Comparison of ENCODE assay signal across 1 cellular context in genomic region chr19:33177417-33177976, GRCh38.
A peak's percentile ranks its signal among the peaks of the same experiment; 100 is the strongest.
TF ChIP-seq lines count a peak whose summit lies in the region.

No MANE protein-coding gene starts in this region.

TF ChIP-seq in IMR-90, 13 proteins besides CTCF, POLR2A, EP300 and RAD21:
- no peak for TF ChIP-seq NFE2L2 (IDR thresholded peaks at IDR 0.05; ENCODE audit: low read depth, low read length)
- TF ChIP-seq CHD1 (IDR thresholded peaks at IDR 0.05; ENCODE audit: low read depth, low read length): no peak
- peak; percentile 49 for TF ChIP-seq SMC3 (IDR thresholded peaks at IDR 0.05; ENCODE audit: low read depth, low read length)
- TF ChIP-seq RCOR1 (IDR thresholded peaks at IDR 0.05; ENCODE audit: insufficient replicate concordance, low read length): peak; percentile 65
- no peak for TF ChIP-seq MAFK (IDR thresholded peaks at IDR 0.05; ENCODE audit: low read depth, low read length)
- TF ChIP-seq MAZ (IDR thresholded peaks at IDR 0.05; ENCODE audit: borderline replicate concordance, low read depth, low read length): 0 out of 2 replicates have a peak, but pooled peaks have one; percentile 4
- TF ChIP-seq, protein P1, sequence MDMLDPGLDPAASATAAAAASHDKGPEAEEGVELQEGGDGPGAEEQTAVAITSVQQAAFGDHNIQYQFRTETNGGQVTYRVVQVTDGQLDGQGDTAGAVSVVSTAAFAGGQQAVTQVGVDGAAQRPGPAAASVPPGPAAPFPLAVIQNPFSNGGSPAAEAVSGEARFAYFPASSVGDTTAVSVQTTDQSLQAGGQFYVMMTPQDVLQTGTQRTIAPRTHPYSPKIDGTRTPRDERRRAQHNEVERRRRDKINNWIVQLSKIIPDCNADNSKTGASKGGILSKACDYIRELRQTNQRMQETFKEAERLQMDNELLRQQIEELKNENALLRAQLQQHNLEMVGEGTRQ (IDR thresholded peaks at IDR 0.05; ENCODE audit: low read depth, low read length): no peak
TF ChIP-seq in IMR-90: peak in this region for 3.
